In the genomic region with DNA sequence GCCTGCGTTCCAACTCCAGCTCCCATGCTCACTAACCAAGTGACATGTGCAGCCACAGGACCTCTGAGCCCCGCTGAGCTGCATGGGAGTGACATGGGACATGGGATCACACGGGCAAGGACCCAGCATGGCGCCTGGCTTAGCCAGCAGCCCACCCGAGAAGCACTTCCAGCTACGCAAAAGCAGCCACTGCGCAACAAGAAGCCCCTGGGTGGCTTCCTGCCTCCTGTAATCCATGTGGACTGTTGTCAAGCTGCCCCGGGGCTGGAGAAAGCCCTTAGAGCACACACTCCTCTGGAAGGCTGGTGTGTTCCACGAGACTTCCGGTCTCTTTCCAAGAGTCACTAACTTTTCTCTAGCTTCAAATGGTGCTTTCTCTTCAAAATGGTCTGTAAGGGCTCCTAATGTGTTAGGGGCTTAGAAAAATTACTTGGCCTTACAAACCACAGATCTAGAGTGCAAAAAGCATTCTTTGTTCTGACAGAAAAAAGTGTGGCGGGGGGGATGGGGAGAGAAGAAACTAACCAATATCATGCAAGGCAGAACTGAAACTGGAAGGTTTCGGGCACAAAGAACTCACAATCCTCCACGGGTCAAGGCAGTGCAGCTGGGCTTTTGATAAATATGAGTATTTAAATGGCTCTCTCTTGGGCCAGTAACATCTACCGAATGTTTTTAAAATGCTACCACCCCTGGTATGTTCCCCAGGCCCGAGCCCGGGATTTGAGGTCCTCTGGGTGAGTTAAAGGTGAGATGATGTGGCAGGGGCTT, we compare ENCODE assay signal across 1 cellular context.
TF ChIP-seq lines count a peak whose summit lies in the region.

No MANE protein-coding gene starts in this region.

TF ChIP-seq in GM12878, 131 proteins besides CTCF, POLR2A, EP300 and RAD21 (continued from another document):
- TF ChIP-seq SIX5 (IDR thresholded peaks at IDR 0.05; ENCODE audit: low read depth, low read length, severe bottlenecking) (peak; percentile 8), MTA3 (IDR thresholded peaks at IDR 0.05; ENCODE audit: borderline replicate concordance, low read length) (no peak), ZNF24 (IDR thresholded peaks at IDR 0.05) (0 out of 2 replicates have a peak, but pooled peaks have one; percentile 22), SMARCA5 (IDR thresholded peaks at IDR 0.05) (0 out of 2 replicates have a peak, but pooled peaks have one; percentile 5), ATF7 (IDR thresholded peaks at IDR 0.05; ENCODE audit: low read depth) (peak; percentile 65), CBFB (IDR thresholded peaks at IDR 0.05; ENCODE audit: low read depth) (peak; percentile 78; the same call in 1 of the 2 replicates), CREM (IDR thresholded peaks at IDR 0.05; ENCODE audit: low read depth) (no peak), TAF1 (IDR thresholded peaks at IDR 0.05; ENCODE audit: borderline replicate concordance, low read depth, low read length) (peak; percentile 38; the same call in 1 of the 2 replicates), NR2C2 (IDR thresholded peaks at IDR 0.05; ENCODE audit: borderline replicate concordance, control insufficient read depth, insufficient read length, low read depth) (no peak), STAT3 (IDR thresholded peaks at IDR 0.05; ENCODE audit: low read depth, low read length) (peak; percentile 19; the same call in 1 of the 2 replicates), PAX5 (IDR thresholded peaks at IDR 0.05; ENCODE audit: borderline replicate concordance, low read depth, low read length) (no peak), IKZF2 (IDR thresholded peaks at IDR 0.05) (peak; percentile 83 to 89; a peak in 3 of 4 replicates), MYB (IDR thresholded peaks at IDR 0.05; ENCODE audit: borderline replicate concordance, low read depth, low read length) (no peak), RELA (IDR thresholded peaks at IDR 0.05; ENCODE audit: borderline replicate concordance, partially characterized antibody) (no peak), SP1 (IDR thresholded peaks at IDR 0.05; ENCODE audit: low read depth, low read length) (peak; percentile 55), SMAD5 (IDR thresholded peaks at IDR 0.05; ENCODE audit: low read depth) (no peak), KDM1A (IDR thresholded peaks at IDR 0.05; ENCODE audit: borderline replicate concordance) (no peak), CEBPB (IDR thresholded peaks at IDR 0.05; ENCODE audit: borderline replicate concordance in 1 of 2, low read depth in 2 of 2, low read length in 2 of 2) (no peak), NFIC (IDR thresholded peaks at IDR 0.05; ENCODE audit: low read depth, low read length) (peak; percentile 69; the same call in 1 of the 2 replicates)
- TF ChIP-seq, protein P1, sequence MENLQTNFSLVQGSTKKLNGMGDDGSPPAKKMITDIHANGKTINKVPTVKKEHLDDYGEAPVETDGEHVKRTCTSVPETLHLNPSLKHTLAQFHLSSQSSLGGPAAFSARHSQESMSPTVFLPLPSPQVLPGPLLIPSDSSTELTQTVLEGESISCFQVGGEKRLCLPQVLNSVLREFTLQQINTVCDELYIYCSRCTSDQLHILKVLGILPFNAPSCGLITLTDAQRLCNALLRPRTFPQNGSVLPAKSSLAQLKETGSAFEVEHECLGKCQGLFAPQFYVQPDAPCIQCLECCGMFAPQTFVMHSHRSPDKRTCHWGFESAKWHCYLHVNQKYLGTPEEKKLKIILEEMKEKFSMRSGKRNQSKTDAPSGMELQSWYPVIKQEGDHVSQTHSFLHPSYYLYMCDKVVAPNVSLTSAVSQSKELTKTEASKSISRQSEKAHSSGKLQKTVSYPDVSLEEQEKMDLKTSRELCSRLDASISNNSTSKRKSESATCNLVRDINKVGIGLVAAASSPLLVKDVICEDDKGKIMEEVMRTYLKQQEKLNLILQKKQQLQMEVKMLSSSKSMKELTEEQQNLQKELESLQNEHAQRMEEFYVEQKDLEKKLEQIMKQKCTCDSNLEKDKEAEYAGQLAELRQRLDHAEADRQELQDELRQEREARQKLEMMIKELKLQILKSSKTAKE (IDR thresholded peaks at IDR 0.05; ENCODE audit: low read depth, poor library complexity, severe bottlenecking): peak; percentile 88
- TF ChIP-seq, protein P2, sequence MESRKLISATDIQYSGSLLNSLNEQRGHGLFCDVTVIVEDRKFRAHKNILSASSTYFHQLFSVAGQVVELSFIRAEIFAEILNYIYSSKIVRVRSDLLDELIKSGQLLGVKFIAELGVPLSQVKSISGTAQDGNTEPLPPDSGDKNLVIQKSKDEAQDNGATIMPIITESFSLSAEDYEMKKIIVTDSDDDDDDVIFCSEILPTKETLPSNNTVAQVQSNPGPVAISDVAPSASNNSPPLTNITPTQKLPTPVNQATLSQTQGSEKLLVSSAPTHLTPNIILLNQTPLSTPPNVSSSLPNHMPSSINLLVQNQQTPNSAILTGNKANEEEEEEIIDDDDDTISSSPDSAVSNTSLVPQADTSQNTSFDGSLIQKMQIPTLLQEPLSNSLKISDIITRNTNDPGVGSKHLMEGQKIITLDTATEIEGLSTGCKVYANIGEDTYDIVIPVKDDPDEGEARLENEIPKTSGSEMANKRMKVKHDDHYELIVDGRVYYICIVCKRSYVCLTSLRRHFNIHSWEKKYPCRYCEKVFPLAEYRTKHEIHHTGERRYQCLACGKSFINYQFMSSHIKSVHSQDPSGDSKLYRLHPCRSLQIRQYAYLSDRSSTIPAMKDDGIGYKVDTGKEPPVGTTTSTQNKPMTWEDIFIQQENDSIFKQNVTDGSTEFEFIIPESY (IDR thresholded peaks at IDR 0.05): no peak
- TF ChIP-seq, protein P3, sequence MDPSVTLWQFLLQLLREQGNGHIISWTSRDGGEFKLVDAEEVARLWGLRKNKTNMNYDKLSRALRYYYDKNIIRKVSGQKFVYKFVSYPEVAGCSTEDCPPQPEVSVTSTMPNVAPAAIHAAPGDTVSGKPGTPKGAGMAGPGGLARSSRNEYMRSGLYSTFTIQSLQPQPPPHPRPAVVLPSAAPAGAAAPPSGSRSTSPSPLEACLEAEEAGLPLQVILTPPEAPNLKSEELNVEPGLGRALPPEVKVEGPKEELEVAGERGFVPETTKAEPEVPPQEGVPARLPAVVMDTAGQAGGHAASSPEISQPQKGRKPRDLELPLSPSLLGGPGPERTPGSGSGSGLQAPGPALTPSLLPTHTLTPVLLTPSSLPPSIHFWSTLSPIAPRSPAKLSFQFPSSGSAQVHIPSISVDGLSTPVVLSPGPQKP (IDR thresholded peaks at IDR 0.05; ENCODE audit: low read depth, low read length): peak; percentile 58; the same call in 1 of the 2 replicates
- TF ChIP-seq, protein P4, sequence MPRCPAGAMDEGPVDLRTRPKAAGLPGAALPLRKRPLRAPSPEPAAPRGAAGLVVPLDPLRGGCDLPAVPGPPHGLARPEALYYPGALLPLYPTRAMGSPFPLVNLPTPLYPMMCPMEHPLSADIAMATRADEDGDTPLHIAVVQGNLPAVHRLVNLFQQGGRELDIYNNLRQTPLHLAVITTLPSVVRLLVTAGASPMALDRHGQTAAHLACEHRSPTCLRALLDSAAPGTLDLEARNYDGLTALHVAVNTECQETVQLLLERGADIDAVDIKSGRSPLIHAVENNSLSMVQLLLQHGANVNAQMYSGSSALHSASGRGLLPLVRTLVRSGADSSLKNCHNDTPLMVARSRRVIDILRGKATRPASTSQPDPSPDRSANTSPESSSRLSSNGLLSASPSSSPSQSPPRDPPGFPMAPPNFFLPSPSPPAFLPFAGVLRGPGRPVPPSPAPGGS (IDR thresholded peaks at IDR 0.05; ENCODE audit: borderline replicate concordance, insufficient read depth, low read depth, low read length, poor library complexity, severe bottlenecking): no peak
- TF ChIP-seq, protein P5, sequence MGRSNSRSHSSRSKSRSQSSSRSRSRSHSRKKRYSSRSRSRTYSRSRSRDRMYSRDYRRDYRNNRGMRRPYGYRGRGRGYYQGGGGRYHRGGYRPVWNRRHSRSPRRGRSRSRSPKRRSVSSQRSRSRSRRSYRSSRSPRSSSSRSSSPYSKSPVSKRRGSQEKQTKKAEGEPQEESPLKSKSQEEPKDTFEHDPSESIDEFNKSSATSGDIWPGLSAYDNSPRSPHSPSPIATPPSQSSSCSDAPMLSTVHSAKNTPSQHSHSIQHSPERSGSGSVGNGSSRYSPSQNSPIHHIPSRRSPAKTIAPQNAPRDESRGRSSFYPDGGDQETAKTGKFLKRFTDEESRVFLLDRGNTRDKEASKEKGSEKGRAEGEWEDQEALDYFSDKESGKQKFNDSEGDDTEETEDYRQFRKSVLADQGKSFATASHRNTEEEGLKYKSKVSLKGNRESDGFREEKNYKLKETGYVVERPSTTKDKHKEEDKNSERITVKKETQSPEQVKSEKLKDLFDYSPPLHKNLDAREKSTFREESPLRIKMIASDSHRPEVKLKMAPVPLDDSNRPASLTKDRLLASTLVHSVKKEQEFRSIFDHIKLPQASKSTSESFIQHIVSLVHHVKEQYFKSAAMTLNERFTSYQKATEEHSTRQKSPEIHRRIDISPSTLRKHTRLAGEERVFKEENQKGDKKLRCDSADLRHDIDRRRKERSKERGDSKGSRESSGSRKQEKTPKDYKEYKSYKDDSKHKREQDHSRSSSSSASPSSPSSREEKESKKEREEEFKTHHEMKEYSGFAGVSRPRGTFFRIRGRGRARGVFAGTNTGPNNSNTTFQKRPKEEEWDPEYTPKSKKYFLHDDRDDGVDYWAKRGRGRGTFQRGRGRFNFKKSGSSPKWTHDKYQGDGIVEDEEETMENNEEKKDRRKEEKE (IDR thresholded peaks at IDR 0.05): no peak
